Comparison of ENCODE assay signal across 18 cellular contexts in genomic region chr11:45250035-45250693, GRCh38. TPM values are rescaled to one million over a fixed set of nuclear protein-coding genes. Genes with fewer than 3 reads are reported as not detected.
A peak's percentile ranks its signal among the peaks of the same experiment; 100 is the strongest.
DNase-seq lines count a peak whose midpoint lies in the region; ATAC-seq, FAIRE-seq and TF ChIP-seq lines count a peak whose summit lies in the region.
"Had no signal": no experiment of that assay in that cellular context is flagged by ENCODE, and none has a peak within 500 bp of the region (broad histone marks: within the 10 kb centered on the region; RNA-seq: fewer than 3 reads in every experiment).

No MANE protein-coding gene starts in this region.

- peaks cover 20% of the 10 kb centered on the region for H3K4me1 ChIP-seq in DOHH2 (ENCODE audit: control insufficient read depth, low read length)
- no peaks in the 10 kb centered on the region for H3K4me1 ChIP-seq in HEK293 (ENCODE audit: control insufficient read depth, insufficient read depth, low read length)
- no peaks in the 10 kb centered on the region for H3K4me1 ChIP-seq in GM12878 (ENCODE audit: control insufficient read depth, insufficient read depth, low read length)
- H3K4me1 ChIP-seq in thyroid gland, result no peaks in the 10 kb centered on the region

- BruUV-seq in GM12878 (replicated peaks; lab: Mats Ljungman, UMichigan), result no TSS peak

- H3K4me3 ChIP-seq in DOHH2 (ENCODE audit: low read length) (no peak overlapping the region), HEK293 (ENCODE audit: low read depth, low read length) (no peak overlapping the region), GM12878 (no peak overlapping the region), thyroid gland (replicated peaks in 1 of 3) (no peak overlapping the region)

- H2AFZ ChIP-seq in GM12878 (ENCODE audit: control insufficient read depth, low read depth, low read length), result no peak overlapping the region

- SMC1A ChIA-PET in GM12878 (lab: Charles Lee; ENCODE audit: uncharacterized antibody, unreplicated experiment), result interaction anchor here (1.1 kb wide), 1 partner anchor 81 kb away, joined by 3 read pairs; no protein-coding TSS in a partner anchor

- no peaks in the 10 kb centered on the region for H3K9me3 ChIP-seq in DOHH2 (ENCODE audit: control insufficient read depth, insufficient read depth, low read length)
- H3K9me3 ChIP-seq in HEK293 (ENCODE audit: control insufficient read depth, insufficient read depth, low read depth, low read length), result no peaks in the 10 kb centered on the region
- no peaks in the 10 kb centered on the region for H3K9me3 ChIP-seq in GM12878 (replicated peaks; ENCODE audit: control insufficient read depth, insufficient read depth, low read length)
- no peaks in the 10 kb centered on the region for H3K9me3 ChIP-seq in thyroid gland

- TF ChIP-seq CTCF in DOHH2 (IDR thresholded peaks at IDR 0.05; ENCODE audit: low read depth, low read length, poor library complexity, severe bottlenecking) (no peak), HEK293 (tag by site-specific recombination; IDR thresholded peaks at IDR 0.05) (no peak), GM12878 (IDR thresholded peaks at IDR 0.05 in 2 of 3, conservative IDR thresholded peaks at IDR 0.05 in 1 of 3; ENCODE audit: control insufficient read depth in 2 of 3, extremely low read depth in 1 of 3, insufficient read depth in 1 of 3, low read depth in 3 of 3, low read length in 3 of 3) (no peak), thyroid gland (IDR thresholded peaks at IDR 0.05) (no peak)

- 0% methylated on average over 3 of the region's 3 CpGs for WGBS in GM12878 (ENCODE audit: insufficient coverage, insufficient replicate concordance, low lambda C conversion rate, missing lambda C conversion rate)
- 73 to 82% methylated on average over 3 of the region's 3 CpGs for WGBS in thyroid gland, 2 donors

- H3K27me3 ChIP-seq in DOHH2 (ENCODE audit: control insufficient read depth, low read length), result peaks cover 7% of the 10 kb centered on the region
- no peaks in the 10 kb centered on the region; a peak in 1 of 4 replicates for H3K27me3 ChIP-seq in GM12878 (replicated peaks in 1 of 2; ENCODE audit: control insufficient read depth in 2 of 2, insufficient read depth in 2 of 2, low read length in 1 of 2)
- no peaks in the 10 kb centered on the region for H3K27me3 ChIP-seq in thyroid gland

- CTCF ChIA-PET in HEK293 (lab: Yijun Ruan, JAX) (interaction anchor here (0.6 to 1.3 kb wide), 5 partner anchors 12 to 1114 kb away, joined by 3 to 4 read pairs (median 3); no protein-coding TSS in a partner anchor), GM12878 (lab: Yijun Ruan, JAX) (interaction anchor here (0.7 to 1.9 kb wide), 3 partner anchors 17 to 523 kb away, joined by 3 to 5 read pairs (median 3); no protein-coding TSS in a partner anchor)

- H3F3A ChIP-seq in DOHH2 (ENCODE audit: control insufficient read depth, insufficient read depth), result no peaks in the 10 kb centered on the region

- TF ChIP-seq EP300 in GM12878 (IDR thresholded peaks at IDR 0.05; ENCODE audit: borderline replicate concordance in 1 of 2, control insufficient read depth in 1 of 2, low read depth in 2 of 2, low read length in 2 of 2), result no peak

- intact Hi-C loops in GM12878 (cut with micrococcal nuclease; ENCODE audit: unreplicated experiment) (no loop called here), thyroid gland (cut with DNase I) (no loop called here)

- H3K9me2 ChIP-seq in DOHH2 (replicated peaks; ENCODE audit: control insufficient read depth, low read length), result no peaks in the 10 kb centered on the region

- ATAC-seq in GM12878, result peak; percentile 85
- ATAC-seq: HCT116, PC-3 had no signal

- H3K36me3 ChIP-seq in DOHH2 (ENCODE audit: control insufficient read depth, low read length) (no peaks in the 10 kb centered on the region), HEK293 (ENCODE audit: control insufficient read depth in 2 of 2, insufficient read depth in 1 of 2, low read length in 2 of 2) (no peaks in the 10 kb centered on the region), GM12878 (ENCODE audit: control insufficient read depth in 2 of 2, insufficient read depth in 2 of 2, low read length in 1 of 2) (no peaks in the 10 kb centered on the region), thyroid gland (no peaks in the 10 kb centered on the region)

- in situ Hi-C loops in GM12878 (cut with MboI), result no loop called here

- H3K79me2 ChIP-seq in DOHH2 (ENCODE audit: control insufficient read depth, low read length), result no peaks in the 10 kb centered on the region
- H3K79me2 ChIP-seq in GM12878 (ENCODE audit: control insufficient read depth, insufficient read depth, low read length), result no peaks in the 10 kb centered on the region

- H3K27ac ChIP-seq in DOHH2 (ENCODE audit: low read depth, low read length), result no peak overlapping the region
- H3K27ac ChIP-seq in HEK293 (ENCODE audit: extremely low read depth, low read depth, low read length), result no peak overlapping the region
- H3K27ac ChIP-seq in GM12878 (ENCODE audit: control insufficient read depth, insufficient read depth), result no peak overlapping the region
- no peak overlapping the region for H3K27ac ChIP-seq in thyroid gland
- H3K27ac ChIP-seq: HL-60, KMS-11 had no signal

- TF ChIP-seq POLR2A in GM12878 (IDR thresholded peaks at IDR 0.05; ENCODE audit: low read depth, low read length) (no peak), thyroid gland (IDR thresholded peaks at IDR 0.05) (no peak)

- H3K4me2 ChIP-seq in DOHH2 (ENCODE audit: low read length) (peak overlapping the region; percentile 3; the same call in 1 of the 2 replicates), GM12878 (ENCODE audit: control insufficient read depth, insufficient read depth) (no peak overlapping the region)
- H3K4me2 ChIP-seq: KMS-11 had no signal

- POLR2A ChIA-PET in HEK293 (lab: Yijun Ruan, JAX) (no interaction called here), GM12878 (lab: Charles Lee) (no interaction called here)

- RAD21 ChIA-PET in GM12878 (lab: Charles Lee; ENCODE audit: unreplicated experiment), result no interaction called here

- no peak for FAIRE-seq in GM12878 (lab: Jason Lieb, UNC)

- peak; percentile 38 for DNase-seq in GM12878 (ENCODE audit: low read depth, low spot score)
- DNase-seq in mesenteric fat pad (ENCODE audit: low spot score), result peak; percentile 45
- no peak for DNase-seq in activated CD4-positive, alpha-beta T cell treated with anti-CD3 and anti-CD28 coated beads for 4 hours
- no peak for DNase-seq in NCI-H82 treated with DMSO at 0.1 percent for 48 hours (lab: John Stamatoyannopoulos, UW; ENCODE audit: unreplicated experiment)
- no peak for DNase-seq in SHP77 (lab: John Stamatoyannopoulos, UW)
- DNase-seq in thyroid gland, result no peak
- DNase-seq: AML-193; CD4-positive, alpha-beta T cell; NCI-H1930; NCI-H2171; NK-92 treated with Interleukin-12 subunit alpha and Interleukin-12 subunit beta, amount 100 ng/mL, for 24 hours; PC-3 had no signal

- H3K9ac ChIP-seq in GM12878 (ENCODE audit: control insufficient read depth, insufficient read depth, low read length), result no peak overlapping the region
- H3K9ac ChIP-seq: KMS-11 had no signal

- no peak for TF ChIP-seq RAD21 in GM12878 (IDR thresholded peaks at IDR 0.05; ENCODE audit: insufficient read depth, low read depth, low read length)

- H4K20me1 ChIP-seq in DOHH2 (ENCODE audit: control insufficient read depth, insufficient read depth, low read depth, low read length) (no peaks in the 10 kb centered on the region), GM12878 (ENCODE audit: control insufficient read depth, insufficient read depth) (no peaks in the 10 kb centered on the region)

TF ChIP-seq in HEK293, 187 proteins besides CTCF, POLR2A, EP300 and RAD21 (continues in another document):
- TF ChIP-seq, protein P1, sequence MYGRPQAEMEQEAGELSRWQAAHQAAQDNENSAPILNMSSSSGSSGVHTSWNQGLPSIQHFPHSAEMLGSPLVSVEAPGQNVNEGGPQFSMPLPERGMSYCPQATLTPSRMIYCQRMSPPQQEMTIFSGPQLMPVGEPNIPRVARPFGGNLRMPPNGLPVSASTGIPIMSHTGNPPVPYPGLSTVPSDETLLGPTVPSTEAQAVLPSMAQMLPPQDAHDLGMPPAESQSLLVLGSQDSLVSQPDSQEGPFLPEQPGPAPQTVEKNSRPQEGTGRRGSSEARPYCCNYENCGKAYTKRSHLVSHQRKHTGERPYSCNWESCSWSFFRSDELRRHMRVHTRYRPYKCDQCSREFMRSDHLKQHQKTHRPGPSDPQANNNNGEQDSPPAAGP (tag by site-specific recombination; IDR thresholded peaks at IDR 0.05), result no peak

TF ChIP-seq in GM12878, 131 proteins besides CTCF, POLR2A, EP300 and RAD21:
- TF ChIP-seq BMI1 (IDR thresholded peaks at IDR 0.05; ENCODE audit: borderline replicate concordance) (no peak), SPI1 (IDR thresholded peaks at IDR 0.05; ENCODE audit: borderline replicate concordance, insufficient read depth, low read depth, low read length) (peak; percentile 63; the same call in 1 of the 2 replicates), ZNF24 (IDR thresholded peaks at IDR 0.05) (peak; percentile 85), BCL11A (IDR thresholded peaks at IDR 0.05; ENCODE audit: low read depth, low read length) (peak; percentile 31; the same call in 1 of the 2 replicates), PAX5 (IDR thresholded peaks at IDR 0.05; ENCODE audit: borderline replicate concordance, low read depth, low read length) (no peak), TCF7 (IDR thresholded peaks at IDR 0.05; ENCODE audit: borderline replicate concordance) (peak; percentile 31; the same call in 1 of the 2 replicates), HDAC6 (IDR thresholded peaks at IDR 0.05; ENCODE audit: unreplicated experiment) (no peak), RELA (IDR thresholded peaks at IDR 0.05; ENCODE audit: borderline replicate concordance, partially characterized antibody) (no peak), DPF2 (IDR thresholded peaks at IDR 0.05) (no peak)

RNA-seq across cellular contexts. Expression of gene SYT13, which starts 36.0 kb away (rescaled TPM):
- not detected in 2 replicates for total RNA-seq in GM12878 (2013; cell fraction: nucleolus; rRNA removed)
- total RNA-seq in GM12878 (2014; rRNA removed) (not detected in 2 replicates), GM12878 (2014; rRNA removed; fragmentation: Illumina TruSeq; extraction: Trizol) (not detected in 2 replicates), GM12878 (2021) (not detected in 2 replicates), mesenteric fat pad (not detected), thyroid gland (10 to 100 TPM in 1 of 4 donors, 1 to 10 TPM in 3; 1.6 to 12.7 (median 4.3) TPM)
- polyA plus RNA-seq in GM12878 (2011; ENCODE audit: low read depth), result not detected
- polyA plus RNA-seq in GM12878 (2011; rRNA removed) (not detected in 2 replicates), GM12878 (2014; fragmentation: Illumina TruSeq; extraction: Trizol) (not detected in 2 replicates), GM12878 (2014; fragmentation: Nextera tagmentation; extraction: Ambion mirVana) (not detected), GM12878 (2014; rRNA removed) (not detected in 2 replicates), GM12878 (2016; fragmentation: Nextera tagmentation; extraction: Ambion mirVana) (not detected)
- not detected in 2 replicates for polyA plus RNA-seq in GM12878 (2011; cell fraction: cytosol; rRNA removed)
- polyA plus RNA-seq in GM12878 (2011; cell fraction: nucleus; rRNA removed), result not detected in 2 replicates
- polyA plus RNA-seq in GM12878 (2012), result not detected in 2 replicates
- polyA minus RNA-seq in GM12878 (2011; rRNA and poly(A)+ RNA removed), result not detected in 2 replicates
- not detected in 2 replicates for polyA minus RNA-seq in GM12878 (2011; cell fraction: cytosol; rRNA and poly(A)+ RNA removed)
- not detected in 2 replicates for polyA minus RNA-seq in GM12878 (2011; cell fraction: nucleus; rRNA and poly(A)+ RNA removed)
- total RNA-seq: CD4-positive, alpha-beta T cell; NCI-H460; PC-3 had no signal

Comparison
In these comparisons a context has a peak if more than half of its experiments do, and no peak if none do; other contexts are left out.
1. DNase-seq: peak in GM12878 (single experiment) and mesenteric fat pad (single experiment); none in activated CD4-positive, alpha-beta T cell treated with anti-CD3 and anti-CD28 coated beads for 4 hours (0 of 2), NCI-H82 treated with DMSO at 0.1 percent for 48 hours (single experiment), SHP77 (0 of 2) and thyroid gland (0 of 2).